20 cellular contexts compared by ENCODE assay signal in genomic region chr20:11111191-11111590, GRCh38.
DNase-seq lines count a peak whose midpoint lies in the region; ATAC-seq, FAIRE-seq and TF ChIP-seq lines count a peak whose summit lies in the region.
"Had no signal": no experiment of that assay in that cellular context is flagged by ENCODE, and none has a peak within 500 bp of the region (broad histone marks: within the 10 kb centered on the region; RNA-seq: fewer than 3 reads in every experiment).

No MANE protein-coding gene starts in this region.

- TF ChIP-seq CTCF in GM23338 (conservative IDR thresholded peaks at IDR 0.05; ENCODE audit: low read depth in 2 of 2) (no peak), GM12878 (IDR thresholded peaks at IDR 0.05 in 2 of 3, conservative IDR thresholded peaks at IDR 0.05 in 1 of 3; ENCODE audit: control insufficient read depth in 2 of 3, extremely low read depth in 1 of 3, insufficient read depth in 1 of 3, low read depth in 3 of 3, low read length in 3 of 3) (no peak), foreskin keratinocyte (conservative IDR thresholded peaks at IDR 0.05) (no peak)

- RAD21 ChIA-PET in GM12878 (lab: Charles Lee; ENCODE audit: unreplicated experiment): interaction anchor here (0.9 kb wide), 1 partner anchor 8 kb away, joined by 4 read pairs; no protein-coding TSS in a partner anchor

- no peak overlapping the region for H3K27ac Mint-ChIP-seq in GM23338
- H3K27ac Mint-ChIP-seq: CD8-positive, alpha-beta memory T cell had no signal

- H4K20me1 ChIP-seq in GM23338 (replicated peaks; ENCODE audit: insufficient read depth): no peaks in the 10 kb centered on the region
- H4K20me1 ChIP-seq in GM12878 (ENCODE audit: control insufficient read depth, insufficient read depth): no peaks in the 10 kb centered on the region
- H4K20me1 ChIP-seq in GM23248 (ENCODE audit: insufficient read depth): no peaks in the 10 kb centered on the region

- POLR2A ChIA-PET in GM12878 (lab: Charles Lee): interaction anchor here (0.6 kb wide), 1 partner anchor 18 kb away, joined by 3 read pairs; no protein-coding TSS in a partner anchor

- no peaks in the 10 kb centered on the region for H3K36me3 Mint-ChIP-seq in GM23338 (ENCODE audit: low read depth)
- H3K36me3 Mint-ChIP-seq: CD8-positive, alpha-beta memory T cell had no signal

- H3K27me3 Mint-ChIP-seq in GM23338 (ENCODE audit: insufficient read depth, low read depth, poor library complexity): no peaks in the 10 kb centered on the region
- H3K27me3 Mint-ChIP-seq: CD8-positive, alpha-beta memory T cell had no signal

- no peak overlapping the region for H3K4me3 Mint-ChIP-seq in GM23338
- H3K4me3 Mint-ChIP-seq: CD8-positive, alpha-beta memory T cell had no signal

- TF ChIP-seq EP300 in GM12878 (IDR thresholded peaks at IDR 0.05; ENCODE audit: borderline replicate concordance in 1 of 2, control insufficient read depth in 1 of 2, low read depth in 2 of 2, low read length in 2 of 2): no peak

- SMC1A ChIA-PET in GM12878 (lab: Charles Lee; ENCODE audit: uncharacterized antibody, unreplicated experiment): interaction anchor here (0.6 to 2.9 kb wide), 6 partner anchors 9 to 826 kb away, joined by 3 to 12 read pairs (median 3); no protein-coding TSS in a partner anchor

- H3K27me3 ChIP-seq in GM23338 (ENCODE audit: insufficient read depth) (no peaks in the 10 kb centered on the region), GM12878 (replicated peaks in 1 of 2; ENCODE audit: control insufficient read depth in 2 of 2, insufficient read depth in 2 of 2, low read length in 1 of 2) (no peaks in the 10 kb centered on the region), foreskin keratinocyte (no peaks in the 10 kb centered on the region), GM23248 (replicated peaks; ENCODE audit: insufficient read depth) (no peaks in the 10 kb centered on the region)

- intact Hi-C loops in GM12878 (cut with micrococcal nuclease; ENCODE audit: unreplicated experiment) (no loop called here), Right ventricle myocardium inferior (cut with DNase I) (loop anchor here (10.0 kb wide), 1 partner anchor 106 kb away; no protein-coding TSS in a partner anchor)

- H3K9ac ChIP-seq in GM12878 (ENCODE audit: control insufficient read depth, insufficient read depth, low read length) (no peak overlapping the region), GM23248 (no peak overlapping the region)

- no TSS peak for BruUV-seq in GM12878 (replicated peaks; lab: Mats Ljungman, UMichigan)

- ATAC-seq in GM23338: no peak
- peak; percentile 39 for ATAC-seq in GM12878
- peak; percentile 63 for ATAC-seq in foreskin keratinocyte
- ATAC-seq in Right ventricle myocardium inferior: no peak

- H3K9me3 ChIP-seq in GM12878 (replicated peaks; ENCODE audit: control insufficient read depth, insufficient read depth, low read length) (no peaks in the 10 kb centered on the region), GM23248 (ENCODE audit: low read depth) (no peaks in the 10 kb centered on the region)

- peaks cover 7% of the 10 kb centered on the region for H3K4me1 Mint-ChIP-seq in GM23338
- H3K4me1 Mint-ChIP-seq: CD8-positive, alpha-beta memory T cell had no signal

- in situ Hi-C loops in GM12878 (cut with MboI): no loop called here
- in situ Hi-C loops in GM23248 (cut with MboI): no loop called here

- FAIRE-seq in GM12878 (lab: Jason Lieb, UNC): no peak
- FAIRE-seq: H1, HTR-8/SVneo had no signal

- H3K4me1 ChIP-seq in GM23338 (ENCODE audit: insufficient read depth): no peaks in the 10 kb centered on the region
- H3K4me1 ChIP-seq in GM12878 (ENCODE audit: control insufficient read depth, insufficient read depth, low read length): no peaks in the 10 kb centered on the region
- peaks cover 26% of the 10 kb centered on the region for H3K4me1 ChIP-seq in foreskin keratinocyte
- H3K4me1 ChIP-seq in GM23248 (ENCODE audit: insufficient read depth): no peaks in the 10 kb centered on the region

- H3K9me2 ChIP-seq in GM23338 (ENCODE audit: insufficient read depth) (no peaks in the 10 kb centered on the region), GM23248 (ENCODE audit: insufficient read depth) (no peaks in the 10 kb centered on the region)

- no peak for TF ChIP-seq POLR2A in GM12878 (IDR thresholded peaks at IDR 0.05; ENCODE audit: low read depth, low read length)

- no peak overlapping the region for H3K27ac ChIP-seq in GM23338 (ENCODE audit: low read depth)
- no peak overlapping the region for H3K27ac ChIP-seq in GM12878 (ENCODE audit: control insufficient read depth, insufficient read depth)
- H3K27ac ChIP-seq in foreskin keratinocyte: peak overlapping the region; percentile 54
- no peak overlapping the region for H3K27ac ChIP-seq in GM23248
- H3K27ac ChIP-seq: C4-2B had no signal

- TF ChIP-seq RAD21 in GM12878 (IDR thresholded peaks at IDR 0.05; ENCODE audit: insufficient read depth, low read depth, low read length): no peak

- H2AFZ ChIP-seq in GM23338 (peak overlapping the region; percentile 12; the same call in 1 of the 2 replicates), GM12878 (ENCODE audit: control insufficient read depth, low read depth, low read length) (no peak overlapping the region), GM23248 (no peak overlapping the region)

- H3K4me2 ChIP-seq in GM23338 (no peak overlapping the region), GM12878 (ENCODE audit: control insufficient read depth, insufficient read depth) (no peak overlapping the region), GM23248 (ENCODE audit: unreplicated experiment) (no peak overlapping the region)

- CTCF ChIA-PET in GM12878 (lab: Yijun Ruan, JAX): interaction anchor here (1.4 to 2.0 kb wide), 2 partner anchors 94 to 156 kb away, joined by 3 to 4 read pairs; no protein-coding TSS in a partner anchor

- H3K79me2 ChIP-seq in GM23338 (replicated peaks; ENCODE audit: insufficient read depth) (no peaks in the 10 kb centered on the region), GM12878 (ENCODE audit: control insufficient read depth, insufficient read depth, low read length) (no peaks in the 10 kb centered on the region), GM23248 (ENCODE audit: insufficient read depth) (no peaks in the 10 kb centered on the region)

- 5% methylated on average over 2 of the region's 2 CpGs for WGBS in GM12878 (ENCODE audit: insufficient coverage, insufficient replicate concordance, low lambda C conversion rate, missing lambda C conversion rate)
- 66 to 68% methylated on average over 2 of the region's 2 CpGs for WGBS in GM23248 (ENCODE audit: low coverage in 1 of 2, low lambda C conversion rate in 2 of 2, missing lambda C conversion rate in 2 of 2), 2 experiments

- no peaks in the 10 kb centered on the region for H3K36me3 ChIP-seq in GM23338 (ENCODE audit: insufficient read depth)
- no peaks in the 10 kb centered on the region for H3K36me3 ChIP-seq in GM12878 (ENCODE audit: control insufficient read depth in 2 of 2, insufficient read depth in 2 of 2, low read length in 1 of 2)
- no peaks in the 10 kb centered on the region for H3K36me3 ChIP-seq in GM23248 (ENCODE audit: low read depth)

- no peak overlapping the region for H3K4me3 ChIP-seq in GM23338
- H3K4me3 ChIP-seq in GM12878: no peak overlapping the region
- no peak overlapping the region for H3K4me3 ChIP-seq in GM23248

- H3F3A ChIP-seq in GM23338 (replicated peaks; ENCODE audit: low read depth) (no peaks in the 10 kb centered on the region), GM23248 (ENCODE audit: insufficient read depth) (no peaks in the 10 kb centered on the region; the same call in 1 of the 2 replicates)

- DNase-seq in Daoy (ENCODE audit: low read depth) (peak; percentile 36), GM23338 (ENCODE audit: low spot score) (no peak), GM12878 (ENCODE audit: low read depth, low spot score) (no peak), foreskin keratinocyte (peak in 1 of 2 donors; percentile 73), Right ventricle myocardium inferior (ENCODE audit: missing footprints) (no peak), GM23248 (no peak)
- no peak for DNase-seq in activated T-cell treated with anti-CD3 and anti-CD28 coated beads, Interleukin-2, amount 50 U/mL, for 48 hours
- DNase-seq: Calu3; CD8-positive, alpha-beta memory T cell; DMS153; NCI-H1105 treated with DMSO at 0.1 percent for 48 hours; NCI-H1694; NCI-H2081; NCI-H2171; NCI-H345; NCI-H524; SHP77 had no signal

- H3K9me3 Mint-ChIP-seq in GM23338: no peaks in the 10 kb centered on the region

TF ChIP-seq in GM23338, 12 proteins besides CTCF, POLR2A, EP300 and RAD21 (continues in another document):
- TF ChIP-seq EZH2phosphoT487 (IDR thresholded peaks at IDR 0.05; ENCODE audit: unreplicated experiment): no peak
- TF ChIP-seq CREB1 (CRISPR knock-in tag; IDR thresholded peaks at IDR 0.05; ENCODE audit: low read depth): no peak
- no peak for TF ChIP-seq ZNF114 (CRISPR knock-in tag; IDR thresholded peaks at IDR 0.05)
- TF ChIP-seq NANOG (IDR thresholded peaks at IDR 0.05; ENCODE audit: borderline replicate concordance): no peak
- no peak for TF ChIP-seq POLR2AphosphoS5 (IDR thresholded peaks at IDR 0.05; ENCODE audit: low read depth)
- TF ChIP-seq ZNF331 (CRISPR knock-in tag; IDR thresholded peaks at IDR 0.05; ENCODE audit: low read depth): no peak
- no peak for TF ChIP-seq EZH2 (IDR thresholded peaks at IDR 0.05; ENCODE audit: low read depth, unreplicated experiment)

TF ChIP-seq in GM12878, 131 proteins besides CTCF, POLR2A, EP300 and RAD21 (continues in another document):
- TF ChIP-seq RELB (IDR thresholded peaks at IDR 0.05; ENCODE audit: low read depth): no peak
- TF ChIP-seq, protein P1, sequence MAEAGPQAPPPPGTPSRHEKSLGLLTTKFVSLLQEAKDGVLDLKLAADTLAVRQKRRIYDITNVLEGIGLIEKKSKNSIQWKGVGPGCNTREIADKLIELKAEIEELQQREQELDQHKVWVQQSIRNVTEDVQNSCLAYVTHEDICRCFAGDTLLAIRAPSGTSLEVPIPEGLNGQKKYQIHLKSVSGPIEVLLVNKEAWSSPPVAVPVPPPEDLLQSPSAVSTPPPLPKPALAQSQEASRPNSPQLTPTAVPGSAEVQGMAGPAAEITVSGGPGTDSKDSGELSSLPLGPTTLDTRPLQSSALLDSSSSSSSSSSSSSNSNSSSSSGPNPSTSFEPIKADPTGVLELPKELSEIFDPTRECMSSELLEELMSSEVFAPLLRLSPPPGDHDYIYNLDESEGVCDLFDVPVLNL (IDR thresholded peaks at IDR 0.05; ENCODE audit: low read depth, low read length): no peak

Comparison
In these comparisons a context has a peak if more than half of its experiments do, and no peak if none do; other contexts are left out.
1. ATAC-seq: peak in GM12878 (single experiment) and foreskin keratinocyte (single experiment); none in GM23338 (single experiment) and Right ventricle myocardium inferior (single experiment).